Comparison of ENCODE assay signal across 32 cellular contexts in the genomic region with DNA sequence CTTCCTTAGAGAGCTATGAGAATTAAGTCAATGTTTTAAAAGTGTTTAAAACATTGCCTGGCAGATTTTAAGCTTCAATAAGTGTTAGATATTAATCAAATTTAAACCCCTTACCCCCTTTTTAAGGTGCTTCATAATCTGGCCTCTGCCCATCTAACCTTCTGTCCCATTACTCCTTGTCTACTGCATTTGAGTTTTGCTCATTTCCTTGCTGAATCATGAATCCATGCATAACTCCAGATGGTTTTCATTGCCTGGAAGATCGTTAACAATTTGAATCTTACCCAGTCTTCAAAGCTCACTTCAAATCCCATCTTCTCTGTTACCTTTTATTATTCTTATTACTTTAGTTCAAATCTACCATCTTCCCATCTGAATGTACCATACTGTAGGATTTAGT. TPM values are rescaled to one million over a fixed set of nuclear protein-coding genes. Genes with fewer than 3 reads are reported as not detected.
DNase-seq lines count a peak whose midpoint lies in the region; ATAC-seq and TF ChIP-seq lines count a peak whose summit lies in the region.
"Had no signal": no experiment of that assay in that cellular context is flagged by ENCODE, and none has a peak within 500 bp of the region (broad histone marks: within the 10 kb centered on the region; RNA-seq: fewer than 3 reads in every experiment).

No MANE protein-coding gene starts in this region.

- H2AFZ ChIP-seq in SK-N-SH (ENCODE audit: low read depth) (peak overlapping the region; percentile 29; the same call in 1 of the 2 replicates), PC-3 (ENCODE audit: low read length) (no peak overlapping the region)
- H2AFZ ChIP-seq: PC-9 had no signal

- H3K27me3 Mint-ChIP-seq in activated naive CD8-positive, alpha-beta T cell: peaks cover 19% of the 10 kb centered on the region
- H3K27me3 Mint-ChIP-seq in activated naive CD8-positive, alpha-beta T cell treated with anti-CD3 and anti-CD28 coated beads, Interleukin-2, amount 50 U/mL, for 24 hours: peaks cover 41% of the 10 kb centered on the region

- H3K4me3 ChIP-seq in SK-N-SH (ENCODE audit: low read depth in 2 of 2, low read length in 1 of 2): no peak overlapping the region
- H3K4me3 ChIP-seq in PC-3 (ENCODE audit: low read length): no peak overlapping the region
- H3K4me3 ChIP-seq: PC-9 had no signal

- H3K27me3 ChIP-seq in SK-N-SH (ENCODE audit: insufficient read depth) (no peaks in the 10 kb centered on the region), PC-3 (ENCODE audit: low read length) (0 out of 2 replicates have a peak, but pooled peaks cover 6% of the 10 kb centered on the region)

- H4K20me1 ChIP-seq in SK-N-SH (ENCODE audit: insufficient read depth) (no peaks in the 10 kb centered on the region), PC-3 (ENCODE audit: low read length) (no peaks in the 10 kb centered on the region)

- H3K4me1 Mint-ChIP-seq in activated naive CD8-positive, alpha-beta T cell (ENCODE audit: low read depth): peaks cover 13% of the 10 kb centered on the region
- peaks cover 12% of the 10 kb centered on the region for H3K4me1 Mint-ChIP-seq in activated naive CD8-positive, alpha-beta T cell treated with anti-CD3 and anti-CD28 coated beads, Interleukin-2, amount 50 U/mL, for 24 hours

- no peak for DNase-seq in activated naive CD8-positive, alpha-beta T cell treated with anti-CD3 and anti-CD28 coated beads, Interleukin-2, amount 50 U/mL, for 24 hours
- DNase-seq in SK-N-SH (no peak), fibroblast of peridontal ligament (ENCODE audit: extremely low read depth) (peak; percentile 66), Right ventricle myocardium inferior (ENCODE audit: missing footprints) (no peak), PC-3 (no peak), LoVo (ENCODE audit: low spot score) (no peak)
- DNase-seq: AML-193; C1 segment of cervical spinal cord; CD4-positive, alpha-beta memory T cell; COR-L47; EL; GDM1; Kasumi-1; MV-4-11; NCI-H1105; NCI-H1436 treated with DMSO at 0.1 percent for 48 hours; NCI-H187 treated with DMSO at 0.1 percent for 48 hours; NCI-H2107; NCI-H524; NCI-H748 treated with DMSO at 0.1 percent for 48 hours; PC-9; RPMI8226; SHP77; SW 1271 had no signal

- no peaks in the 10 kb centered on the region for H3K9me3 ChIP-seq in SK-N-SH
- H3K9me3 ChIP-seq in PC-3 (ENCODE audit: low read length): no peaks in the 10 kb centered on the region

- TF ChIP-seq EP300 in SK-N-SH (IDR thresholded peaks at IDR 0.05; ENCODE audit: borderline replicate concordance in 1 of 2, low read depth in 1 of 2, low read length in 1 of 2): peak in 1 of 2 experiments; percentile 70; a peak in 1 of 4 replicates

- H3K9ac ChIP-seq in SK-N-SH (no peak overlapping the region), PC-3 (ENCODE audit: low read length) (no peak overlapping the region)

- TF ChIP-seq CTCF in SK-N-SH (IDR thresholded peaks at IDR 0.05): no peak
- no peak for TF ChIP-seq CTCF in PC-3 (conservative IDR thresholded peaks at IDR 0.05; ENCODE audit: low read depth, low read length)

- no peaks in the 10 kb centered on the region for H3K9me2 ChIP-seq in SK-N-SH
- H3K9me2 ChIP-seq in PC-3 (replicated peaks; ENCODE audit: low read length): no peaks in the 10 kb centered on the region

- H3K4me2 ChIP-seq in SK-N-SH (0 out of 2 replicates have a peak overlapping the region, but pooled peaks have one; percentile 1), PC-3 (ENCODE audit: low read length) (no peak overlapping the region)
- H3K4me2 ChIP-seq: PC-9 had no signal

- intact Hi-C loops in Right ventricle myocardium inferior (cut with DNase I): no loop called here
- intact Hi-C loops in PC-3 (cut with micrococcal nuclease): loop anchor here (10.0 kb wide), 1 partner anchor 292 kb away; no protein-coding TSS in a partner anchor

- no peak for ATAC-seq in activated naive CD8-positive, alpha-beta T cell treated with anti-CD3 and anti-CD28 coated beads, Interleukin-2, amount 50 U/mL, for 24 hours
- ATAC-seq in Right ventricle myocardium inferior (no peak), GM18858 (IDR thresholded peaks at IDR 0.05; ENCODE audit: unreplicated experiment) (no peak), PC-3 (no peak)
- ATAC-seq: HCT116, HepG2 had no signal

- H3K27ac ChIP-seq in SK-N-SH (ENCODE audit: low read depth in 2 of 2, low read length in 1 of 2): peak overlapping the region; percentile 24 to 61; a peak in 3 of 4 replicates
- no peak overlapping the region for H3K27ac ChIP-seq in PC-3 (ENCODE audit: low read length)
- H3K27ac ChIP-seq: 22Rv1, PC-9 had no signal

- H3K79me2 ChIP-seq in SK-N-SH (ENCODE audit: insufficient read depth): no peaks in the 10 kb centered on the region
- no peaks in the 10 kb centered on the region for H3K79me2 ChIP-seq in PC-3 (ENCODE audit: low read length)

- H3F3A ChIP-seq in SK-N-SH (replicated peaks; ENCODE audit: insufficient read depth) (peaks cover 27% of the 10 kb centered on the region), PC-3 (ENCODE audit: low read length, unreplicated experiment) (no peaks in the 10 kb centered on the region)

- TF ChIP-seq RAD21 in SK-N-SH (IDR thresholded peaks at IDR 0.05; ENCODE audit: low read length): no peak

- H3K27ac Mint-ChIP-seq in activated naive CD8-positive, alpha-beta T cell: peak overlapping the region; percentile 14
- no peak overlapping the region for H3K27ac Mint-ChIP-seq in activated naive CD8-positive, alpha-beta T cell treated with anti-CD3 and anti-CD28 coated beads, Interleukin-2, amount 50 U/mL, for 24 hours
- H3K27ac Mint-ChIP-seq: CD4-positive, alpha-beta memory T cell had no signal

- H3K4me1 ChIP-seq in SK-N-SH (ENCODE audit: control insufficient read depth in 1 of 2, insufficient read depth in 2 of 2, low read depth in 1 of 2, low read length in 1 of 2): peaks cover 2 to 9% of the 10 kb centered on the region in 2 experiments; a peak in 3 of 4 replicates
- peaks cover 4% of the 10 kb centered on the region; the same call in 1 of the 2 replicates for H3K4me1 ChIP-seq in PC-3 (ENCODE audit: insufficient read depth, low read length)

- BruUV-seq in PC-3 (replicated peaks; lab: Mats Ljungman, UMichigan): no TSS peak

- 6% methylated on average over 1 of the region's 1 CpG for WGBS in SK-N-SH (ENCODE audit: low lambda C conversion rate)

- CTCF ChIA-PET in SK-N-SH (lab: Yijun Ruan, JAX): interaction anchor here (1.0 to 6.5 kb wide), 8 partner anchors 10 to 171 kb away, joined by 3 to 41 read pairs (median 11); partner anchors contain the start of gene NUDT17
- CTCF ChIA-PET in PC-3 (lab: Charles Lee): no interaction called here

- POLR2A ChIA-PET in SK-N-SH (lab: Yijun Ruan, JAX): no interaction called here
- POLR2A ChIA-PET in PC-3 (lab: Charles Lee; ENCODE audit: unreplicated experiment): no interaction called here

- H3K36me3 ChIP-seq in SK-N-SH (replicated peaks in 1 of 2; ENCODE audit: control insufficient read depth in 1 of 2, insufficient read depth in 2 of 2, low read length in 1 of 2): no peaks in the 10 kb centered on the region
- H3K36me3 ChIP-seq in PC-3 (ENCODE audit: low read depth, low read length): no peaks in the 10 kb centered on the region

- no peaks in the 10 kb centered on the region for H3K36me3 Mint-ChIP-seq in activated naive CD8-positive, alpha-beta T cell
- H3K36me3 Mint-ChIP-seq in activated naive CD8-positive, alpha-beta T cell treated with anti-CD3 and anti-CD28 coated beads, Interleukin-2, amount 50 U/mL, for 24 hours (ENCODE audit: low read depth): no peaks in the 10 kb centered on the region
- H3K36me3 Mint-ChIP-seq: CD4-positive, alpha-beta memory T cell had no signal

- no peaks in the 10 kb centered on the region for H3K9me3 Mint-ChIP-seq in activated naive CD8-positive, alpha-beta T cell (ENCODE audit: low read depth)
- no peaks in the 10 kb centered on the region for H3K9me3 Mint-ChIP-seq in activated naive CD8-positive, alpha-beta T cell treated with anti-CD3 and anti-CD28 coated beads, Interleukin-2, amount 50 U/mL, for 24 hours
- H3K9me3 Mint-ChIP-seq: CD4-positive, alpha-beta memory T cell had no signal

- no peak overlapping the region for H3K4me3 Mint-ChIP-seq in activated naive CD8-positive, alpha-beta T cell
- H3K4me3 Mint-ChIP-seq in activated naive CD8-positive, alpha-beta T cell treated with anti-CD3 and anti-CD28 coated beads, Interleukin-2, amount 50 U/mL, for 24 hours: no peak overlapping the region
- H3K4me3 Mint-ChIP-seq: CD4-positive, alpha-beta memory T cell had no signal

TF ChIP-seq in SK-N-SH, 30 proteins besides CTCF, POLR2A, EP300 and RAD21 (continues in another document):
- TF ChIP-seq JUND (IDR thresholded peaks at IDR 0.05): 0 out of 2 replicates have a peak, but pooled peaks have one; percentile 27
- TF ChIP-seq TCF12 (IDR thresholded peaks at IDR 0.05): peak; percentile 91

RNA-seq across cellular contexts. Expression of gene HJV, which starts 4.6 kb away (rescaled TPM):
- 0.05 TPM in 1 of 2 replicates, not detected in the other for polyA plus RNA-seq in SK-N-SH (2012; rRNA removed)
- polyA plus RNA-seq in SK-N-SH (2012; cell fraction: cytosol; rRNA removed): 0.10 TPM in 1 of 2 replicates, not detected in the other
- polyA plus RNA-seq in SK-N-SH (2012; cell fraction: nucleus; rRNA removed): not detected in 2 replicates
- total RNA-seq in Right ventricle myocardium inferior (71.0 TPM), PC-3 (2014; rRNA removed) (not detected in 2 replicates)
- total RNA-seq: CD4-positive, alpha-beta memory T cell; HT1080; MCF 10A; PC-9; SK-MEL-5 had no signal
- polyA plus RNA-seq: CD4-positive, alpha-beta memory T cell; HepG2 had no signal

RNA-seq across cellular contexts. Expression of gene TXNIP, which starts 20.5 kb away (rescaled TPM):
- polyA plus RNA-seq in SK-N-SH (2012; rRNA removed): 44.6 and 77.3 TPM in 2 replicates
- 60.3 and 73.3 TPM in 2 replicates for polyA plus RNA-seq in SK-N-SH (2012; cell fraction: cytosol; rRNA removed)
- 41.9 and 93.1 TPM in 2 replicates for polyA plus RNA-seq in SK-N-SH (2012; cell fraction: nucleus; rRNA removed)
- 1,017 TPM for total RNA-seq in Right ventricle myocardium inferior
- 45.3 and 66.6 TPM in 2 replicates for total RNA-seq in PC-3 (2014; rRNA removed)

RNA-seq across cellular contexts. Expression of gene POLR3GL, which starts 52.4 kb away (rescaled TPM):
- 15.8 and 17.3 TPM in 2 replicates for polyA plus RNA-seq in SK-N-SH (2012; rRNA removed)
- polyA plus RNA-seq in SK-N-SH (2012; cell fraction: cytosol; rRNA removed): 18.3 and 24.3 TPM in 2 replicates
- polyA plus RNA-seq in SK-N-SH (2012; cell fraction: nucleus; rRNA removed): 12.2 and 13.1 TPM in 2 replicates
- 49.1 TPM for total RNA-seq in Right ventricle myocardium inferior
- total RNA-seq in PC-3 (2014; rRNA removed): 3.7 and 8.4 TPM in 2 replicates

RNA-seq across cellular contexts. Expression of gene ANKRD34A, which starts 52.5 kb away (rescaled TPM):
- polyA plus RNA-seq in SK-N-SH (2012; rRNA removed): 2.6 and 3.6 TPM in 2 replicates
- polyA plus RNA-seq in SK-N-SH (2012; cell fraction: cytosol; rRNA removed): 1.7 and 2.4 TPM in 2 replicates
- 9.4 and 13.1 TPM in 2 replicates for polyA plus RNA-seq in SK-N-SH (2012; cell fraction: nucleus; rRNA removed)
- 0.62 TPM for total RNA-seq in Right ventricle myocardium inferior
- total RNA-seq in PC-3 (2014; rRNA removed): 0.29 and 2.8 TPM in 2 replicates

RNA-seq across cellular contexts. Expression of gene LIX1L, which starts 59.1 kb away (rescaled TPM):
- polyA plus RNA-seq in SK-N-SH (2012; rRNA removed): 39.1 and 39.4 TPM in 2 replicates
- 46.0 and 49.7 TPM in 2 replicates for polyA plus RNA-seq in SK-N-SH (2012; cell fraction: cytosol; rRNA removed)
- polyA plus RNA-seq in SK-N-SH (2012; cell fraction: nucleus; rRNA removed): 22.1 and 26.1 TPM in 2 replicates
- total RNA-seq in Right ventricle myocardium inferior (25.8 TPM), PC-3 (2014; rRNA removed) (12.5 and 13.6 TPM in 2 replicates)

Comparison
In these comparisons a context has a peak if more than half of its experiments do, and no peak if none do; other contexts are left out.
1. RNA of gene HJV, which starts 4.6 kb away (total RNA-seq): 71.0 TPM in Right ventricle myocardium inferior (single experiment); not detected in PC-3; every median in the first group is over 10 times any median in the second.
2. RNA of gene TXNIP, which starts 20.5 kb away (total RNA-seq): 1,017 TPM in Right ventricle myocardium inferior (single experiment); 45.3 to 66.6 TPM in PC-3; every median in the first group is over 10 times any median in the second.